Comparison of ENCODE assay signal across 9 cellular contexts in the genomic region with DNA sequence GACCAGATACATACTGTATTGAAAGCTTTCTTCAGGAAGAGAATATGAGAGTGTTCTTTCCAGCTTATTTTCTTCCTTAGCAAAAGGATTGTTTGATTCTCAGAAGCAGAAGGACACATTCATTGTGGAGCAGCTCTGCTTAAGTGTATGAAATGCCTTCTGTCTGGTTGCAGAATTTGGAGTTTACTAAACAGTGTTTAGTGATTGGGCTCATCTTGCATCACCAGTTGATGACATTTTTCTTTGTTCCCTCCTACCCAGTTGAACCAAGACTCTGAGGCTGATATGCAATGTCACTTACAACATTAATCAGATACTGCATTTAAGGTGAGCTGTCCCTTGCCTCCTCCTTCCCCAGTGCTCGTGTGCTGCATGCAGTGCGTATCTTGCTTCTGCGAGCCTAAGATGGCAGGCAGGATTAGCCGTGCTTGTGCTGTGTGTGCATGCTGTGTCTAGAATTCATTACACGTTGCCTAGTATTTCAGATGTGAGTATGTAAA. TPM values are rescaled to one million over a fixed set of nuclear protein-coding genes. Genes with fewer than 3 reads are reported as not detected.
DNase-seq lines count a peak whose midpoint lies in the region; ATAC-seq and TF ChIP-seq lines count a peak whose summit lies in the region.
"Had no signal": no experiment of that assay in that cellular context is flagged by ENCODE, and none has a peak within 500 bp of the region (broad histone marks: within the 10 kb centered on the region; RNA-seq: fewer than 3 reads in every experiment).

No MANE protein-coding gene starts in this region.

- DNase-seq in neuronal stem cell (ENCODE audit: low spot score), result no peak
- DNase-seq in H9, result no peak
- no peak for DNase-seq in NCI-H2171 (lab: John Stamatoyannopoulos, UW)
- no peak for DNase-seq in SIG-M5 treated with dmso at 0.1 percent for 504 hours (lab: John Stamatoyannopoulos, UW; ENCODE audit: unreplicated experiment)

- no peak overlapping the region for H3K23ac ChIP-seq in neuronal stem cell (ENCODE audit: low read depth, low read length, poor library complexity)
- no peak overlapping the region for H3K23ac ChIP-seq in H9 (ENCODE audit: insufficient read length, low read depth, low read length)

- H4K5ac ChIP-seq in H9 (ENCODE audit: insufficient read length, low read depth, low read length), result no peak overlapping the region

- H4K8ac ChIP-seq in neuronal stem cell (ENCODE audit: low read depth, low read length), result no peak overlapping the region
- H4K8ac ChIP-seq in H9 (replicated peaks; ENCODE audit: insufficient read length, low read depth, low read length), result no peak overlapping the region

- H4K91ac ChIP-seq in neuronal stem cell (ENCODE audit: low read depth, low read length, poor library complexity) (no peak overlapping the region), H9 (ENCODE audit: insufficient read length, low read depth, low read length) (no peak overlapping the region)

- H3K27ac Mint-ChIP-seq in brain (peak overlapping the region; percentile 92 to 100 (median 96)), H9 (no peak overlapping the region; a peak in 1 of 7 replicates)
- H3K27ac Mint-ChIP-seq: dendritic cell treated with granulocyte-macrophage colony-stimulating factor and Interleukin-4, amounts not matched to agents 40 ng/mL and 50 ng/mL, for 4 days had no signal

- H3K4me3 Mint-ChIP-seq in brain, result peak overlapping the region; percentile 75 to 91 (median 89)
- H3K4me3 Mint-ChIP-seq in H9, result no peak overlapping the region
- H3K4me3 Mint-ChIP-seq: dendritic cell treated with granulocyte-macrophage colony-stimulating factor and Interleukin-4, amounts not matched to agents 40 ng/mL and 50 ng/mL, for 4 days had no signal

- no peak overlapping the region for H2AK5ac ChIP-seq in neuronal stem cell (ENCODE audit: low read depth, low read length)
- H2AK5ac ChIP-seq in H9 (ENCODE audit: insufficient read length, low read length), result no peak overlapping the region

- peak overlapping the region; percentile 47 for H2AFZ ChIP-seq in neuronal stem cell (ENCODE audit: low read length)
- no peak overlapping the region for H2AFZ ChIP-seq in H9 (ENCODE audit: low read length)

- H3K27me3 ChIP-seq in neuronal stem cell (ENCODE audit: control insufficient read depth in 3 of 3, insufficient read depth in 3 of 3, low read depth in 1 of 3, low read length in 3 of 3), result no peaks in the 10 kb centered on the region
- H3K27me3 ChIP-seq in H9 (ENCODE audit: insufficient read depth, low read length), result no peaks in the 10 kb centered on the region

- H3K4me1 Mint-ChIP-seq in brain (peaks cover 84% of the 10 kb centered on the region), H9 (peaks cover 28 to 55% of the 10 kb centered on the region in 2 experiments)

- H3K23me2 ChIP-seq in H9 (ENCODE audit: insufficient read length, low read depth, low read length, poor library complexity, severe bottlenecking), result no peaks in the 10 kb centered on the region

- H4K20me1 ChIP-seq in H9 (ENCODE audit: control insufficient read depth, insufficient read depth, insufficient read length), result no peaks in the 10 kb centered on the region

- H3K27me3 Mint-ChIP-seq in brain (no peaks in the 10 kb centered on the region), H9 (ENCODE audit: low read depth) (no peaks in the 10 kb centered on the region)
- H3K27me3 Mint-ChIP-seq: dendritic cell treated with granulocyte-macrophage colony-stimulating factor and Interleukin-4, amounts not matched to agents 40 ng/mL and 50 ng/mL, for 4 days had no signal

- no peak overlapping the region for H3K4ac ChIP-seq in neuronal stem cell (ENCODE audit: low read length)
- H3K4ac ChIP-seq in H9 (ENCODE audit: low read depth, low read length), result no peak overlapping the region

- H2BK12ac ChIP-seq in neuronal stem cell (ENCODE audit: low read length) (no peak overlapping the region), H9 (ENCODE audit: insufficient read length, low read depth, low read length) (no peak overlapping the region)

- H3K4me3 ChIP-seq in neuronal stem cell (ENCODE audit: low read length in 2 of 2), result no peak overlapping the region

- H3T11ph ChIP-seq in H9 (ENCODE audit: low read length), result no peak overlapping the region

- no peak for TF ChIP-seq CTCF in brain (conservative IDR thresholded peaks at IDR 0.05)
- TF ChIP-seq CTCF in H9 (conservative IDR thresholded peaks at IDR 0.05), result no peak

- H3K36me3 ChIP-seq in neuronal stem cell (replicated peaks in 1 of 2; ENCODE audit: control insufficient read depth in 2 of 2, insufficient read depth in 2 of 2, low read length in 2 of 2), result peaks cover 0 to 27% of the 10 kb centered on the region in 2 donors

- no peak overlapping the region for H3K56ac ChIP-seq in H9 (ENCODE audit: insufficient read length, low read depth, low read length)

- H3K36me3 Mint-ChIP-seq in brain (peaks cover 3% of the 10 kb centered on the region), H9 (ENCODE audit: insufficient read depth in 1 of 3, low read depth in 3 of 3) (no peaks in the 10 kb centered on the region)

- H2BK120ac ChIP-seq in neuronal stem cell (ENCODE audit: low read depth, low read length), result no peak overlapping the region
- H2BK120ac ChIP-seq in H9 (ENCODE audit: low read depth, low read length, poor library complexity, severe bottlenecking), result no peak overlapping the region

- no peak overlapping the region for H3K27ac ChIP-seq in neuronal stem cell (replicated peaks; ENCODE audit: low read length)
- H3K27ac ChIP-seq in H9 (ENCODE audit: insufficient read length, low read depth, low read length), result no peak overlapping the region

- H3K9ac ChIP-seq in neuronal stem cell (ENCODE audit: low read depth, low read length, poor library complexity) (no peak overlapping the region), H9 (ENCODE audit: extremely low read depth, insufficient read length, low read length) (no peak overlapping the region)

- WGBS in neuronal stem cell (ENCODE audit: extremely low coverage in 2 of 2, insufficient read length in 2 of 2, insufficient replicate concordance in 1 of 2), 2 donors, result no CpG with 5 or more reads among the region's 5 CpGs
- WGBS in H9 (ENCODE audit: extremely low coverage, insufficient read length, low lambda C conversion rate), result no CpG with 5 or more reads among the region's 5 CpGs

- H2BK15ac ChIP-seq in neuronal stem cell (ENCODE audit: low read length) (no peak overlapping the region), H9 (ENCODE audit: low read depth, low read length) (no peak overlapping the region)

- H3K9me3 Mint-ChIP-seq in brain, result peaks cover 0 to 7% (median 2%) of the 10 kb centered on the region in 5 experiments
- no peaks in the 10 kb centered on the region for H3K9me3 Mint-ChIP-seq in H9
- H3K9me3 Mint-ChIP-seq: dendritic cell treated with granulocyte-macrophage colony-stimulating factor and Interleukin-4, amounts not matched to agents 40 ng/mL and 50 ng/mL, for 4 days had no signal

- no peak overlapping the region for H2BK5ac ChIP-seq in neuronal stem cell (ENCODE audit: low read length)
- H2BK5ac ChIP-seq in H9 (ENCODE audit: insufficient read length, low read length), result no peak overlapping the region

- H3K4me2 ChIP-seq in neuronal stem cell (ENCODE audit: insufficient read depth, low read length, poor library complexity, severe bottlenecking) (no peak overlapping the region), H9 (ENCODE audit: insufficient read depth, insufficient read length, low read length) (no peak overlapping the region)

- H3K18ac ChIP-seq in neuronal stem cell (ENCODE audit: low read length) (no peak overlapping the region), H9 (ENCODE audit: insufficient read length, low read depth, low read length) (no peak overlapping the region)

- no peaks in the 10 kb centered on the region for H3K79me1 ChIP-seq in neuronal stem cell (ENCODE audit: low read depth, low read length)
- H3K79me1 ChIP-seq in H9 (ENCODE audit: insufficient read depth, low read depth, low read length, poor library complexity, severe bottlenecking), result no peaks in the 10 kb centered on the region

- H3K4me1 ChIP-seq in neuronal stem cell (ENCODE audit: control insufficient read depth in 2 of 2, insufficient read depth in 1 of 2, low read depth in 1 of 2, low read length in 2 of 2) (peaks cover 8 to 13% of the 10 kb centered on the region in 2 donors), H9 (ENCODE audit: insufficient read depth, low read length) (peaks cover 2% of the 10 kb centered on the region; the same call in 1 of the 2 replicates)

- H3K14ac ChIP-seq in neuronal stem cell (ENCODE audit: low read length), result no peak overlapping the region
- H3K14ac ChIP-seq in H9 (ENCODE audit: insufficient read depth, low read length), result no peak overlapping the region

- H3K79me2 ChIP-seq in H9 (ENCODE audit: insufficient read depth, low read length), result no peaks in the 10 kb centered on the region

- H3K9me3 ChIP-seq in neuronal stem cell (replicated peaks in 1 of 2; ENCODE audit: control insufficient read depth in 2 of 2, insufficient read depth in 1 of 2, low read depth in 1 of 2, low read length in 2 of 2) (no peaks in the 10 kb centered on the region), H9 (ENCODE audit: control insufficient read depth, low read depth, low read length) (no peaks in the 10 kb centered on the region)

- no peak overlapping the region for H2BK20ac ChIP-seq in H9 (ENCODE audit: low read depth, low read length, poor library complexity, severe bottlenecking)

- peak; percentile 36 for ATAC-seq in GM18498 (IDR thresholded peaks at IDR 0.05; ENCODE audit: unreplicated experiment)
- peak; percentile 36 for ATAC-seq in HG03521 (IDR thresholded peaks at IDR 0.05; ENCODE audit: unreplicated experiment)
- no peak for ATAC-seq in HG02763 (IDR thresholded peaks at IDR 0.05; ENCODE audit: unreplicated experiment)

RNA-seq across cellular contexts. Expression of gene ZBTB38, which starts 18.4 kb away (rescaled TPM):
- 6.0 TPM for polyA plus RNA-seq in brain (ENCODE audit: insufficient read depth, low read depth, low replicate concordance)
- 7.1 TPM for polyA plus RNA-seq in neuronal stem cell (2013, experiment 1 of 2)
- 7.6 TPM for polyA plus RNA-seq in neuronal stem cell (2013, experiment 2 of 2)
- 12.7 and 14.6 TPM in 2 replicates for total RNA-seq in H9 (2021)

Comparison
In these comparisons a context has a peak if more than half of its experiments do, and no peak if none do; other contexts are left out.
1. H3K27ac Mint-ChIP-seq: peak in brain (5 of 5); none in H9 (0 of 3).
2. H3K4me3 Mint-ChIP-seq: peak in brain (5 of 5); none in H9 (0 of 2).